In the genomic region with DNA sequence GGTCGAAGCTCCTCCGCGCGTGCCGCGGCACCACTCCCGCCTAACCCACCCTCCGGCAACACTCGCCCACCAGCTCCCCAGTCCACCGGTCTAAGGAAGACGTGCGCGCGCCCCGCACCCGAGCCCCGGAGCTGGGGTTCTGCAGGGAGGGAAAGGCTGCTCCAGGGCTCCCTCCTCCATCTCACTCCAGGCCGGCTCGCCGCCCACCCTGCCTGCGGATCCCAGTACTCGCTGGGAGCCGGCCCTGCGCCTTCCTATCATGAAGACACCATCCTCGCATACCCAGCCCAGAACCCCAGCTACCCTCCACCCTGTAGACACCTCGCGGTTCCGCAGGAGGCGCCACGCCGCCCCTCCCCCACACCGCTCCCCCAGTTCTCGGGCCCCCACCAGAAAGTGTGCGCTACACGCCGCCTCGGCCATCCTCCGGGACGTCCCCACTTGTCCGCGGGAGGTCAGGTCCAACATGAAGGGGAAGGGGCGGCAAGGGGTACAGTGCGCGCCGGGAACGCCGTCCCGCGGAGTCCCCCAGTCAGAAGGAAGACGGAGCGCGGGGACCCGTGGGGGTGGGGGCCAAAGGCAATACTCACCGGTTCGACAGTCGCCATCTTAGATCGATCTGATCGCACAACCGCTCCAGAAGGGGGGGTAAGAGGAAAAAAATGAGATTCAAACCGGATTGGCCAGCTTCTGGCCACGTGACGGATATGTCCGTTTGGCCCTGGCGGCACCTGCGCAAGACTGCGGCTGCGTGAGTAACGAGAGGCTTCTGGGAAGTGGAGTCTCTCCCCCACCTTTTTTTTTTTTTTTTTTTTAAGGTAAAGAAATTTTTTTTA, we compare ENCODE assay signal across 8 cellular contexts. TPM values are rescaled to one million over a fixed set of nuclear protein-coding genes. Genes with fewer than 3 reads are reported as not detected.
A peak's percentile ranks its signal among the peaks of the same experiment; 100 is the strongest.
DNase-seq lines count a peak whose midpoint lies in the region; ATAC-seq and TF ChIP-seq lines count a peak whose summit lies in the region.

A gene with protein sequence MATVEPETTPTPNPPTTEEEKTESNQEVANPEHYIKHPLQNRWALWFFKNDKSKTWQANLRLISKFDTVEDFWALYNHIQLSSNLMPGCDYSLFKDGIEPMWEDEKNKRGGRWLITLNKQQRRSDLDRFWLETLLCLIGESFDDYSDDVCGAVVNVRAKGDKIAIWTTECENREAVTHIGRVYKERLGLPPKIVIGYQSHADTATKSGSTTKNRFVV (minus strand): TSS at position 629 of the 836 bp plus-strand sequence. CDS start 21 bp downstream, at position 608.

- TF ChIP-seq CTCF in GM12874 (IDR thresholded peaks at IDR 0.05; ENCODE audit: insufficient read depth, low read depth, low read length), result peak; percentile 37
- peak in 4 of 5 experiments; percentile 5 to 23 (median 14) for TF ChIP-seq CTCF in transverse colon (IDR thresholded peaks at IDR 0.05)

- no CpG with 5 or more reads among the region's 68 CpGs for WGBS in trophoblast cell (ENCODE audit: extremely low coverage, insufficient coverage, insufficient read length)
- 1% methylated on average over 63 of the region's 68 CpGs; no CpG with 5 or more reads in 1 of the 2 donors for WGBS in transverse colon (ENCODE audit: low coverage in 1 of 2), 2 donors

- H3K4ac ChIP-seq in trophoblast cell (ENCODE audit: low read depth, low read length), result peak within 1 kb of the TSS; percentile 87

- H4K91ac ChIP-seq in trophoblast cell (ENCODE audit: low read depth, low read length), result peak within 1 kb of the TSS; percentile 87

- intact Hi-C loops in cardiac septum (cut with DNase I) (loop anchor here (1.0 to 5.0 kb wide), 6 partner anchors 66 to 668 kb away; a partner anchor contains a TSS), transverse colon (cut with DNase I; ENCODE audit: low total_unique reads) (loop anchor here (10.0 kb wide), 1 partner anchor 1796 kb away; no protein-coding TSS in a partner anchor)

- peak within 1 kb of the TSS; percentile 94 for H3K18ac ChIP-seq in trophoblast cell (ENCODE audit: low read length)

- peak within 1 kb of the TSS; percentile 78 for H2BK120ac ChIP-seq in trophoblast cell (ENCODE audit: insufficient read depth, low read length, poor library complexity)

- TF ChIP-seq EP300 in transverse colon (IDR thresholded peaks at IDR 0.05; ENCODE audit: low read depth), result no peak

- H3K4me1 ChIP-seq in adipocyte (ENCODE audit: control insufficient read depth, insufficient read depth, low read length), result peaks cover 21% of the 10 kb centered on the region
- H3K4me1 ChIP-seq in trophoblast cell (ENCODE audit: control insufficient read depth in 1 of 2, insufficient read depth in 2 of 2, low read length in 2 of 2), result peaks cover 0 to 2% of the 10 kb centered on the region in 2 experiments
- peaks cover 13 to 41% (median 23%) of the 10 kb centered on the region in 4 donors for H3K4me1 ChIP-seq in transverse colon

- H3K23ac ChIP-seq in trophoblast cell (ENCODE audit: low read length), result no peak within 1 kb of the TSS

- H3K9me3 ChIP-seq in adipocyte (ENCODE audit: control insufficient read depth, low read length) (no peaks in the 10 kb centered on the region), trophoblast cell (ENCODE audit: insufficient read depth, low read depth, low read length) (peaks cover 6% of the 10 kb centered on the region), transverse colon (no peaks in the 10 kb centered on the region)

- H3K36me3 ChIP-seq in adipocyte (ENCODE audit: control insufficient read depth, insufficient read depth, low read length, severe bottlenecking), result peaks cover 8% of the 10 kb centered on the region
- H3K36me3 ChIP-seq in trophoblast cell (ENCODE audit: control insufficient read depth in 1 of 2, insufficient read depth in 2 of 2, low read length in 2 of 2), result peaks cover 3 to 4% of the 10 kb centered on the region in 2 experiments
- H3K36me3 ChIP-seq in transverse colon, result no peaks in the 10 kb centered on the region

- no peak within 1 kb of the TSS for H2BK12ac ChIP-seq in trophoblast cell (ENCODE audit: low read length)

- H2AFZ ChIP-seq in trophoblast cell (ENCODE audit: insufficient read depth, low read length, poor library complexity), result peak within 1 kb of the TSS; percentile 99

- peak within 1 kb of the TSS; percentile 61 for H2AK5ac ChIP-seq in trophoblast cell (ENCODE audit: low read length)

- H3K79me1 ChIP-seq in trophoblast cell (ENCODE audit: low read length), result peaks cover 11% of the 10 kb centered on the region

- peak within 1 kb of the TSS; percentile 80 for H2BK5ac ChIP-seq in trophoblast cell (ENCODE audit: low read depth, low read length, poor library complexity)

- H3K9ac ChIP-seq in adipocyte (ENCODE audit: low read length) (peak within 1 kb of the TSS; percentile 97), trophoblast cell (ENCODE audit: low read length) (peak within 1 kb of the TSS; percentile 95)

- peaks cover 13% of the 10 kb centered on the region for H3K79me2 ChIP-seq in trophoblast cell (ENCODE audit: control insufficient read depth, insufficient read depth, low read length, poor library complexity)

- peak; percentile 76 for ATAC-seq in HG02798 (IDR thresholded peaks at IDR 0.05; ENCODE audit: poor library complexity, unreplicated experiment)

- DNase-seq in NCI-H1436 (lab: John Stamatoyannopoulos, UW) (peak; percentile 95), T follicular helper cell (ENCODE audit: low read depth) (peak; percentile 96), adipocyte (ENCODE audit: low read depth) (peak; percentile 99), cardiac septum (ENCODE audit: low spot score) (peak; percentile 98), trophoblast cell (peak; percentile 98 to 100), transverse colon (peak; percentile 98)

- in situ Hi-C loops in transverse colon (cut with MboI; ENCODE audit: low pct_ligation_motif_present in 1 of 4, low pct_unique_long_range_greater_than_20kb in 1 of 4, low sequenced_read_pairs in 3 of 4), result loop anchor here in 1 of 4 donors (25.0 kb wide), 1 partner anchor 466 kb away; no protein-coding TSS in a partner anchor

- H3K27ac ChIP-seq in trophoblast cell (ENCODE audit: low read depth, low read length), result peak within 1 kb of the TSS; percentile 81
- peak within 1 kb of the TSS; percentile 93 to 98 (median 96) for H3K27ac ChIP-seq in transverse colon

- H3K27me3 ChIP-seq in adipocyte (replicated peaks; ENCODE audit: control insufficient read depth, insufficient read depth, low read length) (no peaks in the 10 kb centered on the region), trophoblast cell (ENCODE audit: insufficient read depth, low read length) (no peaks in the 10 kb centered on the region), transverse colon (no peaks in the 10 kb centered on the region)

- H3K14ac ChIP-seq in trophoblast cell (ENCODE audit: low read length), result peak within 1 kb of the TSS; percentile 93

- H3K4me2 ChIP-seq in trophoblast cell (ENCODE audit: low read length), result peak within 1 kb of the TSS; percentile 65

- TF ChIP-seq POLR2A in transverse colon (IDR thresholded peaks at IDR 0.05), result no peak

- H3K4me3 ChIP-seq in adipocyte (ENCODE audit: low read length) (peak within 1 kb of the TSS; percentile 96), trophoblast cell (ENCODE audit: low read depth, low read length) (peak within 1 kb of the TSS; percentile 99), transverse colon (peak within 1 kb of the TSS; percentile 69 to 91 (median 86))

- H4K12ac ChIP-seq in trophoblast cell (ENCODE audit: low read depth, low read length), result peak within 1 kb of the TSS; percentile 97

- peak within 1 kb of the TSS; percentile 94 for H4K8ac ChIP-seq in trophoblast cell (ENCODE audit: low read depth, low read length)

RNA-seq across cellular contexts. Expression of the gene that starts here (rescaled TPM):
- 57.5 TPM for total RNA-seq in cardiac septum
- polyA plus RNA-seq in trophoblast cell (2013), result 65.0 and 68.6 TPM in 2 replicates
- 100 to 1,000 TPM in 1 of 4 donors, 10 to 100 TPM in 3; 20.9 to 103 (median 48.4) TPM for total RNA-seq in transverse colon

Comparison
In these comparisons a context has a peak if more than half of its experiments do, and no peak if none do; other contexts are left out.
1. Peak in every context shown above with its lines: DNase-seq, ATAC-seq, H3K4me3 ChIP-seq and H3K27ac ChIP-seq.